ENCODE assay signal across 1 cellular context in the genomic region with DNA sequence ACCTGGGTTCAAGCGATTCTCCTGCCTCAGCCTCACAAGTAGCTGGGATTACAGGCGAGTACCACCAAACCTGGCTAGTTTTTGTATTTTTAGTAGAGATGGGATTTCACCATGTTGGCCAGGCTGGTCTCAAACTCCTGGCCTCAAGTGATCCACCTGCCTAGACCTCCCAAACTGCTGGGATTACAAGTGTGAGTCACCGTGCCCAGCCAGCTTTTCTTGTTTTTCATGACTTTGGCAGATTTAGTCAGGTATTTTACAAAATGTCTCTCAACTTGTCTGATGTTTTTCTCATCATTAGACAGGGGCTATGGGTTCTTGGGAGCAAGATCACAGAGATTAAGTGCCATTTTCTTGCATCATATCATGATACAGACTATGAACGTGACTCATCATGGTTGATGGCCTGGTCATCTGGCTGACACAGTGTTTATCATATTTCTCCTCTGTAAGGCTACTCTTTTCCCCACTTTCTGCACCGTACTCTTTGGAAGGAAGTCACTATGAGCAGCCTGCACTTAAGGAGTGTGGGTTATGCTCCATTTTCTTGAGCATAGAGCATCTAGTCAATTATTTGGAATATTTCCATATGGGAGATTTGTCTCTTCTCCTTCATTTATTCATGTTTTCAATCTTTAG.
A peak's percentile ranks its signal among the peaks of the same experiment; 100 is the strongest.
TF ChIP-seq lines count a peak whose summit lies in the region.

No MANE protein-coding gene starts in this region.

TF ChIP-seq in K562, 482 proteins besides CTCF, POLR2A, EP300 and RAD21 (continued from another document and continues in another):
- TF ChIP-seq, protein P1, sequence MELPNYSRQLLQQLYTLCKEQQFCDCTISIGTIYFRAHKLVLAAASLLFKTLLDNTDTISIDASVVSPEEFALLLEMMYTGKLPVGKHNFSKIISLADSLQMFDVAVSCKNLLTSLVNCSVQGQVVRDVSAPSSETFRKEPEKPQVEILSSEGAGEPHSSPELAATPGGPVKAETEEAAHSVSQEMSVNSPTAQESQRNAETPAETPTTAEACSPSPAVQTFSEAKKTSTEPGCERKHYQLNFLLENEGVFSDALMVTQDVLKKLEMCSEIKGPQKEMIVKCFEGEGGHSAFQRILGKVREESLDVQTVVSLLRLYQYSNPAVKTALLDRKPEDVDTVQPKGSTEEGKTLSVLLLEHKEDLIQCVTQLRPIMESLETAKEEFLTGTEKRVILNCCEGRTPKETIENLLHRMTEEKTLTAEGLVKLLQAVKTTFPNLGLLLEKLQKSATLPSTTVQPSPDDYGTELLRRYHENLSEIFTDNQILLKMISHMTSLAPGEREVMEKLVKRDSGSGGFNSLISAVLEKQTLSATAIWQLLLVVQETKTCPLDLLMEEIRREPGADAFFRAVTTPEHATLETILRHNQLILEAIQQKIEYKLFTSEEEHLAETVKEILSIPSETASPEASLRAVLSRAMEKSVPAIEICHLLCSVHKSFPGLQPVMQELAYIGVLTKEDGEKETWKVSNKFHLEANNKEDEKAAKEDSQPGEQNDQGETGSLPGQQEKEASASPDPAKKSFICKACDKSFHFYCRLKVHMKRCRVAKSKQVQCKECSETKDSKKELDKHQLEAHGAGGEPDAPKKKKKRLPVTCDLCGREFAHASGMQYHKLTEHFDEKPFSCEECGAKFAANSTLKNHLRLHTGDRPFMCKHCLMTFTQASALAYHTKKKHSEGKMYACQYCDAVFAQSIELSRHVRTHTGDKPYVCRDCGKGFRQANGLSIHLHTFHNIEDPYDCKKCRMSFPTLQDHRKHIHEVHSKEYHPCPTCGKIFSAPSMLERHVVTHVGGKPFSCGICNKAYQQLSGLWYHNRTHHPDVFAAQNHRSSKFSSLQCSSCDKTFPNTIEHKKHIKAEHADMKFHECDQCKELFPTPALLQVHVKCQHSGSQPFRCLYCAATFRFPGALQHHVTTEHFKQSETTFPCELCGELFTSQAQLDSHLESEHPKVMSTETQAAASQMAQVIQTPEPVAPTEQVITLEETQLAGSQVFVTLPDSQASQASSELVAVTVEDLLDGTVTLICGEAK (IDR thresholded peaks at IDR 0.05), result peak; percentile 34; the same call in 1 of the 2 replicates
- TF ChIP-seq, protein P1 (CRISPR knock-in tag; IDR thresholded peaks at IDR 0.05), result no peak
- TF ChIP-seq NCOA2 (IDR thresholded peaks at IDR 0.05; ENCODE audit: partially characterized antibody in 2 of 2) (no peak), HNRNPL (IDR thresholded peaks at IDR 0.05; ENCODE audit: low read depth, low read length) (no peak), RHOXF2B (CRISPR knock-in tag; conservative IDR thresholded peaks at IDR 0.05) (no peak), KDM4B (IDR thresholded peaks at IDR 0.05; ENCODE audit: borderline replicate concordance in 2 of 2, low read depth in 1 of 2) (no peak), ZNF174 (CRISPR knock-in tag; IDR thresholded peaks at IDR 0.05) (0 out of 2 replicates have a peak, but pooled peaks have one; percentile 32), BRCA1 (IDR thresholded peaks at IDR 0.05) (no peak), BRCA1 (CRISPR knock-in tag; IDR thresholded peaks at IDR 0.05) (no peak), HMG20B (CRISPR knock-in tag; IDR thresholded peaks at IDR 0.05) (no peak), TAF9B (IDR thresholded peaks at IDR 0.05; ENCODE audit: partially characterized antibody) (peak; percentile 72), ZNF24 (IDR thresholded peaks at IDR 0.05) (peak; percentile 54; the same call in 1 of the 2 replicates), HDAC3 (IDR thresholded peaks at IDR 0.05; ENCODE audit: borderline replicate concordance, partially characterized antibody) (peak; percentile 36), MBD2 (IDR thresholded peaks at IDR 0.05; ENCODE audit: borderline replicate concordance, low read depth) (no peak; the same call in 1 of the 2 replicates), ZNF197 (CRISPR knock-in tag; IDR thresholded peaks at IDR 0.05; ENCODE audit: low read depth) (no peak), ZNF77 (CRISPR knock-in tag; IDR thresholded peaks at IDR 0.05) (no peak), ZNF586 (CRISPR knock-in tag; conservative IDR thresholded peaks at IDR 0.05) (no peak), SOX6 (IDR thresholded peaks at IDR 0.05) (peak; percentile 70; the same call in 1 of the 2 replicates), MCM5 (IDR thresholded peaks at IDR 0.05; ENCODE audit: low read depth) (no peak), MTA3 (IDR thresholded peaks at IDR 0.05; ENCODE audit: borderline replicate concordance) (peak; percentile 88; the same call in 1 of the 2 replicates), HMGN3 (IDR thresholded peaks at IDR 0.05; ENCODE audit: borderline replicate concordance, extremely low read depth, insufficient read length, low read depth, low read length) (no peak), RFX1 (IDR thresholded peaks at IDR 0.05) (no peak), ZNF212 (CRISPR knock-in tag; IDR thresholded peaks at IDR 0.05) (no peak), ETS2 (tag; IDR thresholded peaks at IDR 0.05; ENCODE audit: borderline replicate concordance, poor library complexity, severe bottlenecking) (no peak), CAMTA2 (CRISPR knock-in tag; conservative IDR thresholded peaks at IDR 0.05) (no peak), KHSRP (IDR thresholded peaks at IDR 0.05) (no peak)
- TF ChIP-seq, protein P2, sequence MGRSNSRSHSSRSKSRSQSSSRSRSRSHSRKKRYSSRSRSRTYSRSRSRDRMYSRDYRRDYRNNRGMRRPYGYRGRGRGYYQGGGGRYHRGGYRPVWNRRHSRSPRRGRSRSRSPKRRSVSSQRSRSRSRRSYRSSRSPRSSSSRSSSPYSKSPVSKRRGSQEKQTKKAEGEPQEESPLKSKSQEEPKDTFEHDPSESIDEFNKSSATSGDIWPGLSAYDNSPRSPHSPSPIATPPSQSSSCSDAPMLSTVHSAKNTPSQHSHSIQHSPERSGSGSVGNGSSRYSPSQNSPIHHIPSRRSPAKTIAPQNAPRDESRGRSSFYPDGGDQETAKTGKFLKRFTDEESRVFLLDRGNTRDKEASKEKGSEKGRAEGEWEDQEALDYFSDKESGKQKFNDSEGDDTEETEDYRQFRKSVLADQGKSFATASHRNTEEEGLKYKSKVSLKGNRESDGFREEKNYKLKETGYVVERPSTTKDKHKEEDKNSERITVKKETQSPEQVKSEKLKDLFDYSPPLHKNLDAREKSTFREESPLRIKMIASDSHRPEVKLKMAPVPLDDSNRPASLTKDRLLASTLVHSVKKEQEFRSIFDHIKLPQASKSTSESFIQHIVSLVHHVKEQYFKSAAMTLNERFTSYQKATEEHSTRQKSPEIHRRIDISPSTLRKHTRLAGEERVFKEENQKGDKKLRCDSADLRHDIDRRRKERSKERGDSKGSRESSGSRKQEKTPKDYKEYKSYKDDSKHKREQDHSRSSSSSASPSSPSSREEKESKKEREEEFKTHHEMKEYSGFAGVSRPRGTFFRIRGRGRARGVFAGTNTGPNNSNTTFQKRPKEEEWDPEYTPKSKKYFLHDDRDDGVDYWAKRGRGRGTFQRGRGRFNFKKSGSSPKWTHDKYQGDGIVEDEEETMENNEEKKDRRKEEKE (IDR thresholded peaks at IDR 0.05; ENCODE audit: borderline replicate concordance in 1 of 2, control insufficient read depth in 1 of 2, low read depth in 2 of 2, low read length in 1 of 2), result no peak
- TF ChIP-seq, protein P3, sequence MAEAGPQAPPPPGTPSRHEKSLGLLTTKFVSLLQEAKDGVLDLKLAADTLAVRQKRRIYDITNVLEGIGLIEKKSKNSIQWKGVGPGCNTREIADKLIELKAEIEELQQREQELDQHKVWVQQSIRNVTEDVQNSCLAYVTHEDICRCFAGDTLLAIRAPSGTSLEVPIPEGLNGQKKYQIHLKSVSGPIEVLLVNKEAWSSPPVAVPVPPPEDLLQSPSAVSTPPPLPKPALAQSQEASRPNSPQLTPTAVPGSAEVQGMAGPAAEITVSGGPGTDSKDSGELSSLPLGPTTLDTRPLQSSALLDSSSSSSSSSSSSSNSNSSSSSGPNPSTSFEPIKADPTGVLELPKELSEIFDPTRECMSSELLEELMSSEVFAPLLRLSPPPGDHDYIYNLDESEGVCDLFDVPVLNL (CRISPR knock-in tag; IDR thresholded peaks at IDR 0.05; ENCODE audit: low read depth), result no peak
- TF ChIP-seq, protein P4, sequence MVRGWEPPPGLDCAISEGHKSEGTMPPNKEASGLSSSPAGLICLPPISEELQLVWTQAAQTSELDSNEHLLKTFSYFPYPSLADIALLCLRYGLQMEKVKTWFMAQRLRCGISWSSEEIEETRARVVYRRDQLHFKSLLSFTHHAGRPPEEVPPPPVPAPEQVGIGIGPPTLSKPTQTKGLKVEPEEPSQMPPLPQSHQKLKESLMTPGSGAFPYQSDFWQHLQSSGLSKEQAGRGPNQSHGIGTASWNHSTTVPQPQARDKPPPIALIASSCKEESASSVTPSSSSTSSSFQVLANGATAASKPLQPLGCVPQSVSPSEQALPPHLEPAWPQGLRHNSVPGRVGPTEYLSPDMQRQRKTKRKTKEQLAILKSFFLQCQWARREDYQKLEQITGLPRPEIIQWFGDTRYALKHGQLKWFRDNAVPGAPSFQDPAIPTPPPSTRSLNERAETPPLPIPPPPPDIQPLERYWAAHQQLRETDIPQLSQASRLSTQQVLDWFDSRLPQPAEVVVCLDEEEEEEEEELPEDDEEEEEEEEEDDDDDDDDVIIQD (CRISPR knock-in tag; IDR thresholded peaks at IDR 0.05), result no peak
- TF ChIP-seq, protein P5, sequence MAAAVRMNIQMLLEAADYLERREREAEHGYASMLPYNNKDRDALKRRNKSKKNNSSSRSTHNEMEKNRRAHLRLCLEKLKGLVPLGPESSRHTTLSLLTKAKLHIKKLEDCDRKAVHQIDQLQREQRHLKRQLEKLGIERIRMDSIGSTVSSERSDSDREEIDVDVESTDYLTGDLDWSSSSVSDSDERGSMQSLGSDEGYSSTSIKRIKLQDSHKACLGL (CRISPR knock-in tag; IDR thresholded peaks at IDR 0.05; ENCODE audit: borderline replicate concordance, poor library complexity, severe bottlenecking), result no peak
- TF ChIP-seq, protein P6, sequence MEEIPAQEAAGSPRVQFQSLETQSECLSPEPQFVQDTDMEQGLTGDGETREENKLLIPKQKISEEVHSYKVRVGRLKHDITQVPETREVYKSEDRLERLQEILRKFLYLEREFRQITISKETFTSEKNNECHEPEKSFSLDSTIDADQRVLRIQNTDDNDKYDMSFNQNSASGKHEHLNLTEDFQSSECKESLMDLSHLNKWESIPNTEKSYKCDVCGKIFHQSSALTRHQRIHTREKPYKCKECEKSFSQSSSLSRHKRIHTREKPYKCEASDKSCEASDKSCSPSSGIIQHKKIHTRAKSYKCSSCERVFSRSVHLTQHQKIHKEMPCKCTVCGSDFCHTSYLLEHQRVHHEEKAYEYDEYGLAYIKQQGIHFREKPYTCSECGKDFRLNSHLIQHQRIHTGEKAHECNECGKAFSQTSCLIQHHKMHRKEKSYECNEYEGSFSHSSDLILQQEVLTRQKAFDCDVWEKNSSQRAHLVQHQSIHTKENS (CRISPR knock-in tag; IDR thresholded peaks at IDR 0.05), result no peak
- TF ChIP-seq, protein P7, sequence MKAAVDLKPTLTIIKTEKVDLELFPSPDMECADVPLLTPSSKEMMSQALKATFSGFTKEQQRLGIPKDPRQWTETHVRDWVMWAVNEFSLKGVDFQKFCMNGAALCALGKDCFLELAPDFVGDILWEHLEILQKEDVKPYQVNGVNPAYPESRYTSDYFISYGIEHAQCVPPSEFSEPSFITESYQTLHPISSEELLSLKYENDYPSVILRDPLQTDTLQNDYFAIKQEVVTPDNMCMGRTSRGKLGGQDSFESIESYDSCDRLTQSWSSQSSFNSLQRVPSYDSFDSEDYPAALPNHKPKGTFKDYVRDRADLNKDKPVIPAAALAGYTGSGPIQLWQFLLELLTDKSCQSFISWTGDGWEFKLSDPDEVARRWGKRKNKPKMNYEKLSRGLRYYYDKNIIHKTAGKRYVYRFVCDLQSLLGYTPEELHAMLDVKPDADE (conservative IDR thresholded peaks at IDR 0.05; ENCODE audit: control insufficient read depth, low read depth, low read length), result no peak
- TF ChIP-seq, protein P8, sequence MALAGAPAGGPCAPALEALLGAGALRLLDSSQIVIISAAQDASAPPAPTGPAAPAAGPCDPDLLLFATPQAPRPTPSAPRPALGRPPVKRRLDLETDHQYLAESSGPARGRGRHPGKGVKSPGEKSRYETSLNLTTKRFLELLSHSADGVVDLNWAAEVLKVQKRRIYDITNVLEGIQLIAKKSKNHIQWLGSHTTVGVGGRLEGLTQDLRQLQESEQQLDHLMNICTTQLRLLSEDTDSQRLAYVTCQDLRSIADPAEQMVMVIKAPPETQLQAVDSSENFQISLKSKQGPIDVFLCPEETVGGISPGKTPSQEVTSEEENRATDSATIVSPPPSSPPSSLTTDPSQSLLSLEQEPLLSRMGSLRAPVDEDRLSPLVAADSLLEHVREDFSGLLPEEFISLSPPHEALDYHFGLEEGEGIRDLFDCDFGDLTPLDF (CRISPR knock-in tag; IDR thresholded peaks at IDR 0.05), result no peak
